3 cellular contexts compared by ENCODE assay signal in genomic region chr10:43099339-43099738, GRCh38. TPM values are rescaled to one million over a fixed set of nuclear protein-coding genes. Genes with fewer than 3 reads are reported as not detected.
"Had no signal": no experiment of that assay in that cellular context is flagged by ENCODE, and none has a peak within 500 bp of the region (broad histone marks: within the 10 kb centered on the region; RNA-seq: fewer than 3 reads in every experiment).

No MANE protein-coding gene starts in this region.

RNA-seq across cellular contexts. Expression of gene RET, which starts 22.5 kb away (rescaled TPM):
- total RNA-seq: HT-29 had no signal
- polyA plus RNA-seq: HepG2, K562 had no signal
